Comparison of ENCODE assay signal across 23 cellular contexts in the genomic region with DNA sequence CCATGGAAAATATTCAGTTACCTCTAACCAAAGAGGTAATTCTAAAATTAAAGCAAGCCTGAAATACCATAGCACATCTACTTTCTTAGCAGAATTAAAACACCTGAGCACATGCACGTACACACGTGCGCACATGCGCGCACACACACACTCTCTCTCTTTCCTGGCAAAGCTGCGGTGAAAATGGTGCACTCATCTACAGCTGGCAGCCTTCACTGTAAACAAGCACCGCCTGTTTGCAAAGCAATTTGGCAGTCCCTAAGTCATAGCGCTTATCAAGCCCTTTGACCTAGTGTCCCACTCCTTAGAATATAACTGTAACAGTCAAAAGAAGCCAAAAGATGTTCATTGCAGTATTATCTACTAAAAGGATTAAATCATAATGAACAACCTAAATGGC.
"Had no signal": no experiment of that assay in that cellular context is flagged by ENCODE, and none has a peak within 500 bp of the region (broad histone marks: within the 10 kb centered on the region; RNA-seq: fewer than 3 reads in every experiment).

No MANE protein-coding gene starts in this region.

- H3K27me3 ChIP-seq: heart right ventricle, thyroid gland had no signal

- H3K4me1 ChIP-seq: heart right ventricle, prostate gland had no signal

- H3K4me3 ChIP-seq: heart right ventricle, prostate gland, thyroid gland had no signal

- H3K36me3 ChIP-seq: prostate gland, thyroid gland had no signal

- FAIRE-seq: bronchial epithelial cell, keratinocyte had no signal

- H3K27ac ChIP-seq: epithelial cell of prostate, heart right ventricle, prostate gland, thyroid gland had no signal

- H3K9me3 ChIP-seq: heart right ventricle, prostate gland, thyroid gland had no signal

- ATAC-seq: activated T-cell treated with anti-CD3 and anti-CD28 coated beads, Interleukin-2, amount 50 U/mL, for 72 hours; heart right ventricle; natural killer cell; stimulated activated naive CD8-positive, alpha-beta T cell treated with anti-CD3 and anti-CD28 coated beads, Interleukin-15, Interleukin-2, amounts not matched to agents 100 U/mL and 50 U/mL, for 24 hours had no signal

- DNase-seq: activated B cell treated with CpG ODN at 0.5 μM for 24 hours; activated CD4-positive, alpha-beta memory T cell treated with anti-CD3 and anti-CD28 coated beads, Interleukin-2, amount 10 ng/mL, durations not matched to agents 7 days and 5 days; activated CD4-positive, alpha-beta T cell treated with anti-CD3 and anti-CD28 coated beads for 4 hours; activated effector memory CD4-positive, alpha-beta T cell treated with Interleukin-2 at 50 U/mL for 16 hours; activated naive CD4-positive, alpha-beta T cell treated with anti-CD3 and anti-CD28 coated beads for 36 hours; activated naive CD8-positive, alpha-beta T cell treated with anti-CD3 and anti-CD28 coated beads, Interleukin-2, amount 10 ng/mL, durations not matched to agents 7 days and 5 days; activated T-cell treated with anti-CD3 and anti-CD28 coated beads, Interleukin-2, amount 50 U/mL, for 72 hours; amniotic stem cell; cortex of kidney; foreskin fibroblast; heart right ventricle; mammary epithelial cell; natural killer cell; stimulated activated CD4-positive, alpha-beta T cell treated with anti-CD3 and anti-CD28 coated beads, Interleukin-12 subunit alpha, Interleukin-12 subunit beta, amount 100 ng/mL, for 4 hours; stimulated activated CD4-positive, alpha-beta T cell treated with anti-CD3 and anti-CD28 coated beads, Interleukin-4, amount 100 ng/mL, for 4 hours; stimulated activated naive CD8-positive, alpha-beta T cell treated with anti-CD3 and anti-CD28 coated beads, Interleukin-15, Interleukin-2, amounts not matched to agents 100 U/mL and 50 U/mL, for 24 hours; substantia nigra; T1000; thyroid gland had no signal
